24 cellular contexts compared by ENCODE assay signal in the genomic region with DNA sequence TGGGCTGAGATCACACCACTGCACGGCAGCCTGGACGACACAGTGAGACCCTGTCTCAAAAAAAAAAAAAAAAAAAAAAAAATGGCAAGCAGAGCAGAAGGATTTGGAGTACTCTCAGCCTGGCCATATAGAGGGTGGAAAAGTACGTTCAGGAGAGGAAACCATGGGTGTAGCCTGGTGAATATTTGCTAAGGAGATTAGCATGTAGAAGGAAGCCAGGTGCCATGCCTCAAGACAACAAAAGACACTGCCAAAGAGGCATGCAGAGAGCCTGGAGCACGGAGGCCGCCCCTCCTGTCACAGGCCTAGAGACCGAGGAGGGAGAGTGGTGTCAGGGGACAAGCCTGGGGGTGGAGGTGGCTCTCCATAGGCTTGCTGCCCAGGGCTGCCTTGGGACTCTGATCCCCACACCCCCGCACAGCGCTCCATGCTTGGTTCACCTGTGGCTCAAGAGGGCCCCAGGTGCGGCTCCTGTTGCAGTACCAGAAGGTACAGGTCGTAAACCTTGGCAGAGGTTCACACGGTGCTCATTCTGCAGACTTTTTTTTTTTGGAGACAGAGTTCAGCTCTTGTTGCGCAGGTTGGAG. TPM values are rescaled to one million over a fixed set of nuclear protein-coding genes. Genes with fewer than 3 reads are reported as not detected.
DNase-seq lines count a peak whose midpoint lies in the region; ATAC-seq, FAIRE-seq and TF ChIP-seq lines count a peak whose summit lies in the region.
"Had no signal": no experiment of that assay in that cellular context is flagged by ENCODE, and none has a peak within 500 bp of the region (broad histone marks: within the 10 kb centered on the region; RNA-seq: fewer than 3 reads in every experiment).

No MANE protein-coding gene starts in this region.

- intact Hi-C loops in esophagus squamous epithelium (cut with DNase I), result no loop called here

- no peak for TF ChIP-seq POLR2A in esophagus squamous epithelium (IDR thresholded peaks at IDR 0.05)

- H3K9me3 ChIP-seq in esophagus squamous epithelium (no peaks in the 10 kb centered on the region), small intestine (ENCODE audit: control insufficient read depth, low read depth) (no peaks in the 10 kb centered on the region), SJCRH30 (replicated peaks) (no peaks in the 10 kb centered on the region)
- H3K9me3 ChIP-seq: heart left ventricle, vagina had no signal

- H3K36me3 ChIP-seq in H7 (replicated peaks; ENCODE audit: control insufficient read depth, insufficient read depth, low read length) (no peaks in the 10 kb centered on the region), esophagus squamous epithelium (no peaks in the 10 kb centered on the region), small intestine (ENCODE audit: control insufficient read depth in 2 of 2, insufficient read depth in 2 of 2, low read length in 2 of 2) (no peaks in the 10 kb centered on the region), SJCRH30 (no peaks in the 10 kb centered on the region)
- H3K36me3 ChIP-seq: cardiac muscle cell, heart left ventricle, vagina had no signal

- H3K27ac ChIP-seq in esophagus squamous epithelium (peak overlapping the region in 3 of 4 donors; percentile 75 to 86 (median 80)), small intestine (ENCODE audit: low read depth in 1 of 2, low read length in 1 of 2) (peak overlapping the region; percentile 79 to 88), SJCRH30 (no peak overlapping the region)
- H3K27ac ChIP-seq: cardiac muscle cell, heart left ventricle, vagina had no signal

- no peak for FAIRE-seq in small intestine (lab: Jason Lieb, UNC)
- FAIRE-seq: endothelial cell of umbilical vein had no signal

- H3K4me3 ChIP-seq in H7 (ENCODE audit: insufficient read depth, low read depth, low read length) (no peak overlapping the region), esophagus squamous epithelium (no peak overlapping the region), small intestine (ENCODE audit: low read depth in 1 of 2, low read length in 2 of 2) (no peak overlapping the region), SJCRH30 (no peak overlapping the region)
- H3K4me3 ChIP-seq: cardiac muscle cell, heart left ventricle, vagina had no signal

- 31 to 72% methylated on average over 9 to 12 of the region's 12 CpGs for WGBS in esophagus squamous epithelium, 2 donors
- 21 to 67% (median 36%) methylated on average over 11 to 12 of the region's 12 CpGs for WGBS in small intestine, 3 donors

- peak; percentile 55 for DNase-seq in H7
- peak; percentile 84 for DNase-seq in NCI-H2171 (lab: John Stamatoyannopoulos, UW)
- DNase-seq in esophagus squamous epithelium (lab: John Stamatoyannopoulos, UW), result no peak
- peak; percentile 94 for DNase-seq in small intestine
- DNase-seq in SJCRH30, result no peak
- DNase-seq: activated CD8-positive, alpha-beta T cell treated with anti-CD3 and anti-CD28 coated beads, Interleukin-2, amount 10 ng/mL, durations not matched to agents 7 days and 5 days; activated naive CD4-positive, alpha-beta T cell; dermis blood vessel endothelial cell; DMS 273 treated with DMSO at 0.1 percent for 48 hours; GF-D8; heart left ventricle; Karpas-422; left ventricle myocardium superior; MV-4-11; NCI-H1930; stimulated activated CD8-positive, alpha-beta memory T cell treated with anti-CD3 and anti-CD28 coated beads, Interleukin-4, amount 100 ng/mL, for 48 hours; T-helper 9 cell had no signal

- no peak for ATAC-seq in GM18867 (IDR thresholded peaks at IDR 0.05; ENCODE audit: unreplicated experiment)
- ATAC-seq in GM19324 (IDR thresholded peaks at IDR 0.05; ENCODE audit: low FRiP score, unreplicated experiment), result no peak
- ATAC-seq: activated CD8-positive, alpha-beta T cell treated with anti-CD3 and anti-CD28 coated beads, Interleukin-2, amount 10 ng/mL, durations not matched to agents 7 days and 5 days; left ventricle myocardium superior; sciatic nerve had no signal

- no peak for TF ChIP-seq CTCF in esophagus squamous epithelium (IDR thresholded peaks at IDR 0.05)

- H3K4me1 ChIP-seq in esophagus squamous epithelium (peaks cover 10 to 49% (median 15%) of the 10 kb centered on the region in 3 donors), small intestine (ENCODE audit: control insufficient read depth in 2 of 2, insufficient read depth in 1 of 2, low read depth in 1 of 2, low read length in 1 of 2) (peaks cover 3 to 5% of the 10 kb centered on the region in 2 donors), SJCRH30 (no peaks in the 10 kb centered on the region; the same call in 1 of the 2 replicates)

- H3K27me3 ChIP-seq in H7 (ENCODE audit: control insufficient read depth, insufficient read depth, low read length) (no peaks in the 10 kb centered on the region), esophagus squamous epithelium (no peaks in the 10 kb centered on the region), small intestine (ENCODE audit: control insufficient read depth in 2 of 2, insufficient read depth in 2 of 2, low read length in 2 of 2) (no peaks in the 10 kb centered on the region), SJCRH30 (no peaks in the 10 kb centered on the region)
- H3K27me3 ChIP-seq: cardiac muscle cell, heart left ventricle, vagina had no signal

RNA-seq across cellular contexts. Expression of a gene that starts 27.9 kb away (rescaled TPM):
- not detected in 2 replicates for total RNA-seq in H7 (2014; rRNA removed; shearing (Covaris generic))
- 100 to 1,000 TPM in 1 of 4 donors, 10 to 100 TPM in 3; 23.8 to 116 (median 27.3) TPM for total RNA-seq in esophagus squamous epithelium
- 10 to 100 TPM; 16.1 to 47.0 (median 19.7) TPM for polyA plus RNA-seq in small intestine
- total RNA-seq in SJCRH30 (2014; rRNA removed; shearing (Covaris generic)), result 0.03 TPM in 1 of 2 replicates, not detected in the other
- total RNA-seq: endothelial cell of umbilical vein, fibroblast of villous mesenchyme, left ventricle myocardium superior had no signal

RNA-seq across cellular contexts. Expression of a gene that starts 51.6 kb away (rescaled TPM):
- total RNA-seq in H7 (2014; rRNA removed; shearing (Covaris generic)), result 50.9 and 68.9 TPM in 2 replicates
- 10 to 100 TPM; 30.6 to 46.5 (median 33.5) TPM for total RNA-seq in esophagus squamous epithelium
- polyA plus RNA-seq in small intestine, result 10 to 100 TPM; 24.0 to 27.9 (median 27.5) TPM
- 58.6 and 60.9 TPM in 2 replicates for total RNA-seq in SJCRH30 (2014; rRNA removed; shearing (Covaris generic))

Comparison
In these comparisons a context has a peak if more than half of its experiments do, and no peak if none do; other contexts are left out.
1. DNase-seq: peak in H7 (single experiment), NCI-H2171 (single experiment) and small intestine (single experiment); none in esophagus squamous epithelium (single experiment) and SJCRH30 (0 of 2).
2. RNA of a gene that starts 27.9 kb away (total RNA-seq): 23.8 to 116 TPM in esophagus squamous epithelium; 0.03 TPM in SJCRH30 and not detected in H7; every median in the first group is over 10 times any median in the second.